In the genomic region with DNA sequence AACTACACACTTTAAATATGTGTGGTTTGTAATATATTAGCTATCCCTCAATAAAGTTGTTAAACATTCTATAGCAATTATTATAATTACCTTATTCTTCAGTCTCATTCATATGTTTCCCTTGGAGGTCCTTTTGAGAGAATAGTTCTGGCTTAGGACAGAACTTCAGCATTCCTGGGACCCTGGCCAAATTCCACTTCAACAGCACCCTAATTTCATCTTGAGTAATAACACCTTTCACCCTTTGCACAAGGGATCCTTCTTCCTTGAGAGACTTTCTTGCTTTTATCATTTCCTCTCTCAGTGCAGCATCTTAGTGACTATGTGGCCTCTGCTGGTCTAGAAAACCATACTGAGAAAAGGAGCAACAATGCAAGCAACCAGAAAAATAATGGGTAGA, we compare ENCODE assay signal across 6 cellular contexts.
"Had no signal": no experiment of that assay in that cellular context is flagged by ENCODE, and none has a peak within 500 bp of the region (broad histone marks: within the 10 kb centered on the region; RNA-seq: fewer than 3 reads in every experiment).

No MANE protein-coding gene starts in this region.

- H3K4me3 ChIP-seq: GM23248, HAP-1 had no signal

- H3K4me3 Mint-ChIP-seq: HFFc6, IgD-negative memory B cell had no signal

- H3K36me3 Mint-ChIP-seq: IgD-negative memory B cell had no signal

- H3K4me1 Mint-ChIP-seq: IgD-negative memory B cell had no signal

- DNase-seq: GM23248, GOT3, H7, HFFc6 had no signal

- H3K27me3 Mint-ChIP-seq: IgD-negative memory B cell had no signal

- H3K27ac Mint-ChIP-seq: HFFc6, IgD-negative memory B cell had no signal

- H3K9me3 Mint-ChIP-seq: HFFc6 had no signal
